Comparison of ENCODE assay signal across 1 cellular context in the genomic region with DNA sequence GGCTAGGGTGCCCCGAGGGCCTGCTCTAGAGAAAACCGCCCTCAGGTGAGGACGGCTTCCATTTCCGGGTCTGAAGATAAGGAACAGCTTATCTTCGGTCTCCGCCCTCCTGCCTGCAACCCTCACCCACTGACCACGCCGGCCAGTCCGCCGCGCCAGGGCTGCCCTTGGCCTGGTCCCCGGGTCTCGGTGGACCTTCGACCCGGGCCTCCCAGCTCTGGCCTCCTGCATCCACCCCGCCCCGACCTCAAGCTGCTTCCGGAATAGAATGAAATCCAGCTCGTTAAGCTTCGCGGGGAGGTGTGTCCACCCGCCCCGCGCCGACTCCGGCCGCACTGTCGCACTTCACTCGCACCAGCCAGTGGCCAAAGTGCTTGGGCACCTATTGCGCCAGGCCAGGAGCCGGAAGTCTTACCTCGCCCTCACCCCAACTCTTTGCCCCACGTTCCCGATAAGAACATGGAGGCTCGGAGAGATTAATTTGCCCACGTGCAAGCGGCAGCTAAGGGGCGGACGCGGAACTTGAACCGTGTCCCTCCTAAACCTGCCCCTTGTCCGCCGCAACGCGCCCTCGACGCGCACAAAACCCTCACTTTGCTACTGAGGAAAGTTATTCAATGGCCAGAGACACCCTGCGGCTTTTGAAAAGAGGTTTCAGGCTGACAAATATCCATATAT.
TF ChIP-seq lines count a peak whose summit lies in the region.

No MANE protein-coding gene starts in this region.

TF ChIP-seq in HepG2, 621 proteins besides CTCF, POLR2A, EP300 and RAD21 (continued from another document and continues in another):
- TF ChIP-seq, protein P1, sequence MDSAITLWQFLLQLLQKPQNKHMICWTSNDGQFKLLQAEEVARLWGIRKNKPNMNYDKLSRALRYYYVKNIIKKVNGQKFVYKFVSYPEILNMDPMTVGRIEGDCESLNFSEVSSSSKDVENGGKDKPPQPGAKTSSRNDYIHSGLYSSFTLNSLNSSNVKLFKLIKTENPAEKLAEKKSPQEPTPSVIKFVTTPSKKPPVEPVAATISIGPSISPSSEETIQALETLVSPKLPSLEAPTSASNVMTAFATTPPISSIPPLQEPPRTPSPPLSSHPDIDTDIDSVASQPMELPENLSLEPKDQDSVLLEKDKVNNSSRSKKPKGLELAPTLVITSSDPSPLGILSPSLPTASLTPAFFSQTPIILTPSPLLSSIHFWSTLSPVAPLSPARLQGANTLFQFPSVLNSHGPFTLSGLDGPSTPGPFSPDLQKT (CRISPR knock-in tag; IDR thresholded peaks at IDR 0.05; ENCODE audit: borderline replicate concordance) = no peak; the same call in 1 of the 2 replicates
- TF ChIP-seq YEATS2 (CRISPR knock-in tag; IDR thresholded peaks at IDR 0.05; ENCODE audit: borderline replicate concordance) (peak; percentile 64), ZNF460 (CRISPR knock-in tag; IDR thresholded peaks at IDR 0.05; ENCODE audit: borderline replicate concordance) (no peak), ZNF792 (CRISPR knock-in tag; IDR thresholded peaks at IDR 0.05) (peak; percentile 79), ZNF75D (CRISPR knock-in tag; IDR thresholded peaks at IDR 0.05; ENCODE audit: borderline replicate concordance) (no peak), PCBP2 (optimal IDR thresholded peaks at IDR 0.05; ENCODE audit: low read depth, low read length, poor library complexity, severe bottlenecking) (no peak), ESRRA (CRISPR knock-in tag; IDR thresholded peaks at IDR 0.05; ENCODE audit: low read depth) (peak; percentile 97), NCOA2 (CRISPR knock-in tag; IDR thresholded peaks at IDR 0.05) (peak; percentile 75; the same call in 1 of the 2 replicates), TOE1 (CRISPR knock-in tag; IDR thresholded peaks at IDR 0.05) (peak; percentile 49; the same call in 1 of the 2 replicates), TBP (CRISPR knock-in tag; IDR thresholded peaks at IDR 0.05) (no peak), ZNF773 (CRISPR knock-in tag; IDR thresholded peaks at IDR 0.05; ENCODE audit: borderline replicate concordance) (no peak), CEBPB (IDR thresholded peaks at IDR 0.05; ENCODE audit: borderline replicate concordance, low read depth, low read length) (peak; percentile 93), SP2 (CRISPR knock-in tag; IDR thresholded peaks at IDR 0.05) (peak; percentile 80), PATZ1 (CRISPR knock-in tag; IDR thresholded peaks at IDR 0.05) (peak; percentile 74), CEBPZ (IDR thresholded peaks at IDR 0.05; ENCODE audit: low read length) (no peak), PTBP1 (IDR thresholded peaks at IDR 0.05; ENCODE audit: low read depth, low read length, poor library complexity, severe bottlenecking) (no peak), TEAD3 (CRISPR knock-in tag; optimal IDR thresholded peaks at IDR 0.05; ENCODE audit: borderline replicate concordance) (no peak), TSC22D2 (CRISPR knock-in tag; IDR thresholded peaks at IDR 0.05; ENCODE audit: borderline replicate concordance) (0 out of 2 replicates have a peak, but pooled peaks have one; percentile 50), ATRX (CRISPR knock-in tag; IDR thresholded peaks at IDR 0.05; ENCODE audit: borderline replicate concordance) (no peak), SNAI1 (CRISPR knock-in tag; IDR thresholded peaks at IDR 0.05; ENCODE audit: borderline replicate concordance) (peak; percentile 58; the same call in 1 of the 2 replicates), RFXANK (CRISPR knock-in tag; IDR thresholded peaks at IDR 0.05) (no peak; the same call in 1 of the 2 replicates), ZNF207 (IDR thresholded peaks at IDR 0.05; ENCODE audit: borderline replicate concordance) (no peak), ZFAT (CRISPR knock-in tag; conservative IDR thresholded peaks at IDR 0.05) (0 out of 2 replicates have a peak, but pooled peaks have one; percentile 9), MLLT10 (CRISPR knock-in tag; IDR thresholded peaks at IDR 0.05) (no peak), DNMT3B (CRISPR knock-in tag; conservative IDR thresholded peaks at IDR 0.05) (no peak; the same call in 1 of the 2 replicates), ZSCAN20 (CRISPR knock-in tag; IDR thresholded peaks at IDR 0.05; ENCODE audit: borderline replicate concordance) (no peak), ZNF383 (CRISPR knock-in tag; IDR thresholded peaks at IDR 0.05; ENCODE audit: borderline replicate concordance) (no peak), TBX2 (CRISPR knock-in tag; IDR thresholded peaks at IDR 0.05; ENCODE audit: borderline replicate concordance) (peak; percentile 82), ZNF282 (IDR thresholded peaks at IDR 0.05; ENCODE audit: partially characterized antibody) (no peak), NFE2L1 (CRISPR knock-in tag; IDR thresholded peaks at IDR 0.05; ENCODE audit: borderline replicate concordance) (no peak), KDM3A (CRISPR knock-in tag; IDR thresholded peaks at IDR 0.05; ENCODE audit: low read depth) (peak; percentile 43), FOXO1 (CRISPR knock-in tag; IDR thresholded peaks at IDR 0.05) (no peak; the same call in 1 of the 2 replicates), THAP7 (CRISPR knock-in tag; IDR thresholded peaks at IDR 0.05) (no peak), ZNF296 (CRISPR knock-in tag; conservative IDR thresholded peaks at IDR 0.05) (peak; percentile 99), ZKSCAN5 (CRISPR knock-in tag; IDR thresholded peaks at IDR 0.05) (no peak), MIER2 (CRISPR knock-in tag; IDR thresholded peaks at IDR 0.05) (0 out of 2 replicates have a peak, but pooled peaks have one; percentile 55)
- TF ChIP-seq, protein P2, sequence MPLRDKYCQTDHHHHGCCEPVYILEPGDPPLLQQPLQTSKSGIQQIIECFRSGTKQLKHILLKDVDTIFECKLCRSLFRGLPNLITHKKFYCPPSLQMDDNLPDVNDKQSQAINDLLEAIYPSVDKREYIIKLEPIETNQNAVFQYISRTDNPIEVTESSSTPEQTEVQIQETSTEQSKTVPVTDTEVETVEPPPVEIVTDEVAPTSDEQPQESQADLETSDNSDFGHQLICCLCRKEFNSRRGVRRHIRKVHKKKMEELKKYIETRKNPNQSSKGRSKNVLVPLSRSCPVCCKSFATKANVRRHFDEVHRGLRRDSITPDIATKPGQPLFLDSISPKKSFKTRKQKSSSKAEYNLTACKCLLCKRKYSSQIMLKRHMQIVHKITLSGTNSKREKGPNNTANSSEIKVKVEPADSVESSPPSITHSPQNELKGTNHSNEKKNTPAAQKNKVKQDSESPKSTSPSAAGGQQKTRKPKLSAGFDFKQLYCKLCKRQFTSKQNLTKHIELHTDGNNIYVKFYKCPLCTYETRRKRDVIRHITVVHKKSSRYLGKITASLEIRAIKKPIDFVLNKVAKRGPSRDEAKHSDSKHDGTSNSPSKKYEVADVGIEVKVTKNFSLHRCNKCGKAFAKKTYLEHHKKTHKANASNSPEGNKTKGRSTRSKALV (CRISPR knock-in tag; IDR thresholded peaks at IDR 0.05) = peak; percentile 85
- TF ChIP-seq, protein P3, sequence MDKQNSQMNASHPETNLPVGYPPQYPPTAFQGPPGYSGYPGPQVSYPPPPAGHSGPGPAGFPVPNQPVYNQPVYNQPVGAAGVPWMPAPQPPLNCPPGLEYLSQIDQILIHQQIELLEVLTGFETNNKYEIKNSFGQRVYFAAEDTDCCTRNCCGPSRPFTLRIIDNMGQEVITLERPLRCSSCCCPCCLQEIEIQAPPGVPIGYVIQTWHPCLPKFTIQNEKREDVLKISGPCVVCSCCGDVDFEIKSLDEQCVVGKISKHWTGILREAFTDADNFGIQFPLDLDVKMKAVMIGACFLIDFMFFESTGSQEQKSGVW (CRISPR knock-in tag; IDR thresholded peaks at IDR 0.05; ENCODE audit: borderline replicate concordance) = no peak
- TF ChIP-seq, protein P4, sequence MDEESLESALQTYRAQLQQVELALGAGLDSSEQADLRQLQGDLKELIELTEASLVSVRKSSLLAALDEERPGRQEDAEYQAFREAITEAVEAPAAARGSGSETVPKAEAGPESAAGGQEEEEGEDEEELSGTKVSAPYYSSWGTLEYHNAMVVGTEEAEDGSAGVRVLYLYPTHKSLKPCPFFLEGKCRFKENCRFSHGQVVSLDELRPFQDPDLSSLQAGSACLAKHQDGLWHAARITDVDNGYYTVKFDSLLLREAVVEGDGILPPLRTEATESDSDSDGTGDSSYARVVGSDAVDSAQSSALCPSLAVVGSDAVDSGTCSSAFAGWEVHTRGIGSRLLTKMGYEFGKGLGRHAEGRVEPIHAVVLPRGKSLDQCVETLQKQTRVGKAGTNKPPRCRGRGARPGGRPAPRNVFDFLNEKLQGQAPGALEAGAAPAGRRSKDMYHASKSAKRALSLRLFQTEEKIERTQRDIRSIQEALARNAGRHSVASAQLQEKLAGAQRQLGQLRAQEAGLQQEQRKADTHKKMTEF (CRISPR knock-in tag; IDR thresholded peaks at IDR 0.05) = peak; percentile 96
- TF ChIP-seq, protein P5, sequence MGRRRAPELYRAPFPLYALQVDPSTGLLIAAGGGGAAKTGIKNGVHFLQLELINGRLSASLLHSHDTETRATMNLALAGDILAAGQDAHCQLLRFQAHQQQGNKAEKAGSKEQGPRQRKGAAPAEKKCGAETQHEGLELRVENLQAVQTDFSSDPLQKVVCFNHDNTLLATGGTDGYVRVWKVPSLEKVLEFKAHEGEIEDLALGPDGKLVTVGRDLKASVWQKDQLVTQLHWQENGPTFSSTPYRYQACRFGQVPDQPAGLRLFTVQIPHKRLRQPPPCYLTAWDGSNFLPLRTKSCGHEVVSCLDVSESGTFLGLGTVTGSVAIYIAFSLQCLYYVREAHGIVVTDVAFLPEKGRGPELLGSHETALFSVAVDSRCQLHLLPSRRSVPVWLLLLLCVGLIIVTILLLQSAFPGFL (CRISPR knock-in tag; IDR thresholded peaks at IDR 0.05) = no peak
- TF ChIP-seq, protein P6, sequence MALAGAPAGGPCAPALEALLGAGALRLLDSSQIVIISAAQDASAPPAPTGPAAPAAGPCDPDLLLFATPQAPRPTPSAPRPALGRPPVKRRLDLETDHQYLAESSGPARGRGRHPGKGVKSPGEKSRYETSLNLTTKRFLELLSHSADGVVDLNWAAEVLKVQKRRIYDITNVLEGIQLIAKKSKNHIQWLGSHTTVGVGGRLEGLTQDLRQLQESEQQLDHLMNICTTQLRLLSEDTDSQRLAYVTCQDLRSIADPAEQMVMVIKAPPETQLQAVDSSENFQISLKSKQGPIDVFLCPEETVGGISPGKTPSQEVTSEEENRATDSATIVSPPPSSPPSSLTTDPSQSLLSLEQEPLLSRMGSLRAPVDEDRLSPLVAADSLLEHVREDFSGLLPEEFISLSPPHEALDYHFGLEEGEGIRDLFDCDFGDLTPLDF (CRISPR knock-in tag; IDR thresholded peaks at IDR 0.05) = peak; percentile 85
- TF ChIP-seq, protein P7, sequence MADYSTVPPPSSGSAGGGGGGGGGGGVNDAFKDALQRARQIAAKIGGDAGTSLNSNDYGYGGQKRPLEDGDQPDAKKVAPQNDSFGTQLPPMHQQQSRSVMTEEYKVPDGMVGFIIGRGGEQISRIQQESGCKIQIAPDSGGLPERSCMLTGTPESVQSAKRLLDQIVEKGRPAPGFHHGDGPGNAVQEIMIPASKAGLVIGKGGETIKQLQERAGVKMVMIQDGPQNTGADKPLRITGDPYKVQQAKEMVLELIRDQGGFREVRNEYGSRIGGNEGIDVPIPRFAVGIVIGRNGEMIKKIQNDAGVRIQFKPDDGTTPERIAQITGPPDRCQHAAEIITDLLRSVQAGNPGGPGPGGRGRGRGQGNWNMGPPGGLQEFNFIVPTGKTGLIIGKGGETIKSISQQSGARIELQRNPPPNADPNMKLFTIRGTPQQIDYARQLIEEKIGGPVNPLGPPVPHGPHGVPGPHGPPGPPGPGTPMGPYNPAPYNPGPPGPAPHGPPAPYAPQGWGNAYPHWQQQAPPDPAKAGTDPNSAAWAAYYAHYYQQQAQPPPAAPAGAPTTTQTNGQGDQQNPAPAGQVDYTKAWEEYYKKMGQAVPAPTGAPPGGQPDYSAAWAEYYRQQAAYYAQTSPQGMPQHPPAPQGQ (CRISPR knock-in tag; IDR thresholded peaks at IDR 0.05; ENCODE audit: borderline replicate concordance) = peak; percentile 76; the same call in 1 of the 2 replicates
